In the genomic region with DNA sequence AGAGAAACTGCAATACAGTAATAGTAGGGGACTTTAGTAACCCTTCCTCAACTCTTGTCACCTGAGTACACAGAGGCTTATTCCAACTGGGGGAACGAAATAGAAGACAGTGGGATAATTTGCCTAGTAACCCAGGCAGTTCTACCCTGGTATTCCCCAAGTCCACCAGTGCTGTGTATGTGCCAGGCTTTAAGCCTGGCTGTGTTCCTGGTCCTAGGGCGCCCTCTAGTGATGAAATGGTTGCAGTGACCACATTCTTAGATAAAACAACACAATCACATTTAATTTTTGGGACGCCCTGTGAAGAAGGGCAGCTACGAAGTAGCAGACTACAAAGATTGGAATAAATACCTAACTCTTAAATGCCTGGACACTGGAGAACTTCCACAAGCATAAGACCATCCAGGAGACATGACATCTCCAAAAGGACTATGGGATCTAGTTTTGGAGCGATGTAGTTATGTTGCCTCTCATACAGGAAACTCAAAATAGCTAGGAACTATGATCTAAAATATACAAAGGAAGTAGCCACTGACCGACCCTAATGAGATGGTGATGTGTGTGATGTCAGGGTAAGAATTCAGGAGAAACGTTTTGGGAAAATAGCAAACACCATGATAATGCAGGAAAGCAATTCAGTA, we compare ENCODE assay signal across 8 cellular contexts.
DNase-seq lines count a peak whose midpoint lies in the region; ATAC-seq and TF ChIP-seq lines count a peak whose summit lies in the region.

No MANE protein-coding gene starts in this region.

- peak; percentile 82 for TF ChIP-seq CTCF in AG09319 (IDR thresholded peaks at IDR 0.05; ENCODE audit: low read depth, low read length)
- peak; percentile 72 for TF ChIP-seq CTCF in mesothelial cell of epicardium (IDR thresholded peaks at IDR 0.05; ENCODE audit: unreplicated experiment)

- H3K27ac Mint-ChIP-seq in mesothelial cell of epicardium: no peak overlapping the region

- H3K4me3 Mint-ChIP-seq in mesothelial cell of epicardium: no peak overlapping the region

- DNase-seq in AG09319 (ENCODE audit: extremely low read depth, low read depth) (peak; percentile 40), NCI-H524 (lab: John Stamatoyannopoulos, UW) (peak; percentile 39 to 77), mesothelial cell of epicardium (ENCODE audit: low spot score in 2 of 2, unreplicated experiment in 2 of 2) (peak; percentile 21 to 50)
- peak; percentile 40 to 53 for DNase-seq in activated CD4-positive, alpha-beta T cell treated with anti-CD3 and anti-CD28 coated beads, Interleukin-2, amount 50 U/mL, for 48 hours
- peak; percentile 72 for DNase-seq in effector CD4-positive, alpha-beta T cell
- DNase-seq in stimulated activated CD8-positive, alpha-beta memory T cell treated with anti-CD3 and anti-CD28 coated beads, Interleukin-7, amount 100 ng/mL, for 1 hour (ENCODE audit: low read depth in 2 of 2): peak; percentile 18 to 34

- peaks cover 19% of the 10 kb centered on the region for H3K36me3 Mint-ChIP-seq in mesothelial cell of epicardium

- peak; percentile 98 for ATAC-seq in GM19023 (IDR thresholded peaks at IDR 0.05; ENCODE audit: unreplicated experiment)
- peak; percentile 69 for ATAC-seq in HG03280 (IDR thresholded peaks at IDR 0.05; ENCODE audit: unreplicated experiment)

- H3K4me1 Mint-ChIP-seq in mesothelial cell of epicardium: no peaks in the 10 kb centered on the region

- H3K9me3 Mint-ChIP-seq in mesothelial cell of epicardium: peaks cover 34% of the 10 kb centered on the region

- no peaks in the 10 kb centered on the region for H3K27me3 Mint-ChIP-seq in mesothelial cell of epicardium (ENCODE audit: low read depth)

Comparison
In these comparisons a context has a peak if more than half of its experiments do, and no peak if none do; other contexts are left out.
1. Peak in every context shown above with its lines: DNase-seq and ATAC-seq.